8 cellular contexts compared by ENCODE assay signal in genomic region chrX:33434256-33435092, GRCh38.
A peak's percentile ranks its signal among the peaks of the same experiment; 100 is the strongest.
DNase-seq lines count a peak whose midpoint lies in the region; ATAC-seq and TF ChIP-seq lines count a peak whose summit lies in the region.

No MANE protein-coding gene starts in this region.

- no peaks in the 10 kb centered on the region for H3K9me3 ChIP-seq in right cardiac atrium (ENCODE audit: control insufficient read depth, low read length)
- H3K9me3 ChIP-seq in gastrocnemius medialis: no peaks in the 10 kb centered on the region

- 26% methylated on average over 11 of the region's 11 CpGs for WGBS in right cardiac atrium

- no peak for TF ChIP-seq POLR2A in gastrocnemius medialis (IDR thresholded peaks at IDR 0.05)

- peak; percentile 15 for DNase-seq in HPDE6-E6E7 (ENCODE audit: extremely low spot score)
- DNase-seq in OCI-M2 (lab: John Stamatoyannopoulos, UW; ENCODE audit: unreplicated experiment): peak; percentile 57
- peak in 46 of 58 donors; percentile 0 to 70 (median 14) for DNase-seq in anterior cingulate cortex (lab: John Stamatoyannopoulos, UW)
- DNase-seq in right cardiac atrium: peak; percentile 35 to 53 (median 45)
- DNase-seq in gastrocnemius medialis: peak in 1 of 2 donors; percentile 30

- TF ChIP-seq CTCF in 22Rv1 (IDR thresholded peaks at IDR 0.05): peak; percentile 74
- peak; percentile 63 for TF ChIP-seq CTCF in GM12872 (IDR thresholded peaks at IDR 0.05; ENCODE audit: insufficient read depth, low read depth, low read length)
- TF ChIP-seq CTCF in gastrocnemius medialis (IDR thresholded peaks at IDR 0.05 in 4 of 5, conservative IDR thresholded peaks at IDR 0.05 in 1 of 5): peak; percentile 33 to 91 (median 73)

- intact Hi-C loops in right cardiac atrium (cut with DNase I): loop anchor here in 2 of 4 donors (5.0 to 10.0 kb wide), 2 partner anchors 868 to 870 kb away; no protein-coding TSS in a partner anchor
- intact Hi-C loops in gastrocnemius medialis (cut with DNase I; ENCODE audit: low total_unique reads): no loop called here

- in situ Hi-C loops in gastrocnemius medialis (cut with MboI; ENCODE audit: low sequenced_read_pairs in 4 of 4): loop anchor here (10.0 to 25.0 kb wide), 3 partner anchors 853 to 878 kb away; no protein-coding TSS in a partner anchor

- ATAC-seq in right cardiac atrium (peak in 1 of 2 donors; percentile 40), gastrocnemius medialis (peak in 1 of 2 donors; percentile 62), GM18517 (IDR thresholded peaks at IDR 0.05; ENCODE audit: unreplicated experiment) (no peak)

- H3K4me1 ChIP-seq in right cardiac atrium (ENCODE audit: control insufficient read depth, insufficient read depth, low read length): no peaks in the 10 kb centered on the region
- no peaks in the 10 kb centered on the region for H3K4me1 ChIP-seq in gastrocnemius medialis

- H3K27ac ChIP-seq in 22Rv1 (no peak overlapping the region), right cardiac atrium (ENCODE audit: low read length) (no peak overlapping the region), gastrocnemius medialis (no peak overlapping the region)

- H3K27me3 ChIP-seq in right cardiac atrium (ENCODE audit: control insufficient read depth, insufficient read depth): no peaks in the 10 kb centered on the region
- H3K27me3 ChIP-seq in gastrocnemius medialis: no peaks in the 10 kb centered on the region

- H3K4me3 ChIP-seq in right cardiac atrium (ENCODE audit: low read length) (no peak overlapping the region), gastrocnemius medialis (peak overlapping the region in 1 of 4 donors; percentile 28)

- H3K36me3 ChIP-seq in gastrocnemius medialis: no peaks in the 10 kb centered on the region
